ENCODE assay signal across 23 cellular contexts in the genomic region with DNA sequence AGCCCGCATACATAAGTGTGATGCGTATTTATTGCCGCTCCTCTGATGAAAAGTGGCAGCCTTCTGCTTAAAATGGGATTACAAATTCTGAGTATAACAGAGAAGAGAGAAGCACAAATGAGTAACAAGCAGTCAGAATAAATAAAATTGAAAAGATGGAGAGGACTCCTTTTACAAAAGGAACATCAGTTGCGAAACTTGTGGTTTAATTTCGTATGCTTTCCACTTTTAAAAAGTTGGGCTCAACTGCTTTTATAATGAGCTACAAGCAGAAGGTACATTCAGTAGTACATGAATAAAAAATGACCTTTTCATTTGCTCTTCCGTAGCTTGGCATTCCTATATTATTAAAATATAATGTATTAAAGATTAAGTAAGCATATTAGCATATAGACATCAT.
DNase-seq lines count a peak whose midpoint lies in the region; ATAC-seq and TF ChIP-seq lines count a peak whose summit lies in the region.
"Had no signal": no experiment of that assay in that cellular context is flagged by ENCODE, and none has a peak within 500 bp of the region (broad histone marks: within the 10 kb centered on the region; RNA-seq: fewer than 3 reads in every experiment).

No MANE protein-coding gene starts in this region.

- no peaks in the 10 kb centered on the region for H4K20me1 ChIP-seq in IMR-90 (ENCODE audit: insufficient read depth, low read length)
- H4K20me1 ChIP-seq in fibroblast of lung (ENCODE audit: control insufficient read depth, extremely low read depth, insufficient read depth, low read length) = no peaks in the 10 kb centered on the region

- DNase-seq in A673 (ENCODE audit: low spot score) (peak; percentile 35), IMR-90 (peak; percentile 35), SK-N-MC (ENCODE audit: low read depth, low spot score) (peak; percentile 87), fibroblast of lung (ENCODE audit: low read depth in 2 of 2) (peak; percentile 14 to 76), NCI-H1436 (lab: John Stamatoyannopoulos, UW) (no peak), NCI-H510A (lab: John Stamatoyannopoulos, UW) (no peak), DMS53 (lab: John Stamatoyannopoulos, UW) (no peak)
- DNase-seq: activated CD4-positive, alpha-beta T cell treated with anti-CD3 and anti-CD28 coated beads for 48 hours; activated naive CD8-positive, alpha-beta T cell treated with anti-CD3 and anti-CD28 coated beads for 36 hours; dermis blood vessel endothelial cell; H9; kidney; NCI-H1048; NCI-H2029; NCI-H226; NCI-H82; SJCRH30; substantia nigra; upper lobe of right lung had no signal

- H3K9me3 ChIP-seq in A673 (ENCODE audit: low read depth, low read length, poor library complexity, severe bottlenecking) = no peaks in the 10 kb centered on the region
- no peaks in the 10 kb centered on the region for H3K9me3 ChIP-seq in IMR-90 (ENCODE audit: control insufficient read depth, insufficient read depth, low read length)
- no peaks in the 10 kb centered on the region for H3K9me3 ChIP-seq in SK-N-MC (ENCODE audit: low read depth, low read length)
- H3K9me3 ChIP-seq in fibroblast of lung (ENCODE audit: control insufficient read depth, insufficient read depth, low read depth, low read length) = no peaks in the 10 kb centered on the region
- H3K9me3 ChIP-seq: A549, gastroesophageal sphincter, SJCRH30, upper lobe of right lung had no signal

- CTCF ChIA-PET in A673 (lab: Charles Lee) = no interaction called here
- CTCF ChIA-PET in IMR-90 (lab: Yijun Ruan, JAX) = interaction anchor here (1.3 kb wide), 1 partner anchor 12 kb away, joined by 4 read pairs; no protein-coding TSS in a partner anchor

- TF ChIP-seq RAD21 in IMR-90 (IDR thresholded peaks at IDR 0.05; ENCODE audit: low read length) = no peak

- no peak overlapping the region for H2BK120ac ChIP-seq in IMR-90 (ENCODE audit: low read depth, low read length)

- H3K18ac ChIP-seq in IMR-90 (ENCODE audit: low read depth, low read length) = no peak overlapping the region

- WGBS in IMR-90 (ENCODE audit: extremely low coverage in 2 of 2, insufficient read length in 1 of 2), 2 experiments = no CpG with 5 or more reads among the region's 6 CpGs

- TF ChIP-seq POLR2A in IMR-90 (IDR thresholded peaks at IDR 0.05; ENCODE audit: low read depth, low read length) = no peak

- H2BK5ac ChIP-seq in IMR-90 (ENCODE audit: low read depth, low read length, poor library complexity, severe bottlenecking) = no peak overlapping the region

- H3K4me3 ChIP-seq in A673 (ENCODE audit: low read depth, low read length, poor library complexity, severe bottlenecking) (no peak overlapping the region), IMR-90 (ENCODE audit: insufficient read depth, low read depth, low read length) (no peak overlapping the region), SK-N-MC (peak overlapping the region; percentile 68), fibroblast of lung (replicated peaks in 1 of 4; ENCODE audit: control extremely low read depth in 1 of 4, insufficient read depth in 1 of 4, low read depth in 3 of 4, low read length in 4 of 4) (no peak overlapping the region)
- H3K4me3 ChIP-seq: A549, gastroesophageal sphincter, lung, SJCRH30, upper lobe of right lung had no signal

- ATAC-seq in IMR-90 (ENCODE audit: low read depth) (no peak), GM18502 (IDR thresholded peaks at IDR 0.05; ENCODE audit: poor library complexity, unreplicated experiment) (no peak)
- ATAC-seq: A549, gastroesophageal sphincter, upper lobe of right lung had no signal

- peaks cover 16% of the 10 kb centered on the region for H3K4me1 ChIP-seq in A673 (ENCODE audit: insufficient read depth, low read length, poor library complexity, severe bottlenecking)
- no peaks in the 10 kb centered on the region for H3K4me1 ChIP-seq in IMR-90 (ENCODE audit: control insufficient read depth, insufficient read depth, low read length)
- no peaks in the 10 kb centered on the region for H3K4me1 ChIP-seq in fibroblast of lung (ENCODE audit: control insufficient read depth, extremely low read depth, insufficient read depth, low read length)
- H3K4me1 ChIP-seq: A549, gastroesophageal sphincter, SJCRH30, upper lobe of right lung had no signal

- H4K8ac ChIP-seq in IMR-90 (ENCODE audit: low read depth in 2 of 2, low read length in 2 of 2) = no peak overlapping the region

- no peak overlapping the region for H3K27ac ChIP-seq in A673 (ENCODE audit: low read depth, low read length, poor library complexity, severe bottlenecking)
- H3K27ac ChIP-seq in IMR-90 (ENCODE audit: insufficient read depth, low read length) = no peak overlapping the region
- H3K27ac ChIP-seq in SK-N-MC = peak overlapping the region; percentile 39; the same call in 1 of the 2 replicates
- H3K27ac ChIP-seq in fibroblast of lung (ENCODE audit: insufficient read depth, low read length) = no peak overlapping the region
- H3K27ac ChIP-seq: A549, gastroesophageal sphincter, SJCRH30, upper lobe of right lung had no signal

- H2BK20ac ChIP-seq in IMR-90 (ENCODE audit: low read depth, low read length) = no peak overlapping the region

- H3K23ac ChIP-seq in IMR-90 (ENCODE audit: low read depth, low read length) = no peak overlapping the region

- intact Hi-C loops in A673 (cut with micrococcal nuclease; ENCODE audit: unreplicated experiment) (no loop called here), IMR-90 (cut with micrococcal nuclease) (no loop called here)

- H3K56ac ChIP-seq in IMR-90 (ENCODE audit: extremely low read depth, insufficient read depth, low read length) = no peak overlapping the region

- H3K27me3 ChIP-seq in A673 (replicated peaks; ENCODE audit: insufficient read depth, low read depth, low read length, poor library complexity) (no peaks in the 10 kb centered on the region), IMR-90 (ENCODE audit: control insufficient read depth, insufficient read depth, low read length) (no peaks in the 10 kb centered on the region), fibroblast of lung (ENCODE audit: control insufficient read depth, insufficient read depth, low read length) (no peaks in the 10 kb centered on the region)
- H3K27me3 ChIP-seq: gastroesophageal sphincter, SJCRH30, upper lobe of right lung had no signal

- H2AK9ac ChIP-seq in IMR-90 (replicated peaks; ENCODE audit: low read depth, low read length, poor library complexity) = no peak overlapping the region

- in situ Hi-C loops in IMR-90 (cut with MboI; ENCODE audit: low sequenced_read_pairs) = no loop called here

- no peak overlapping the region for H3K14ac ChIP-seq in IMR-90 (replicated peaks; ENCODE audit: low read depth, low read length)

- no peaks in the 10 kb centered on the region for H3K79me2 ChIP-seq in fibroblast of lung (ENCODE audit: control insufficient read depth, insufficient read depth, low read length)

- no TSS peak for BruUV-seq in A673 (replicated peaks; lab: Mats Ljungman, UMichigan)
- BruUV-seq in IMR-90 (replicated peaks; lab: Mats Ljungman, UMichigan) = no TSS peak

- H4K91ac ChIP-seq in IMR-90 (ENCODE audit: insufficient read depth, low read depth, low read length) = no peak overlapping the region

- H3K9ac ChIP-seq in IMR-90 (ENCODE audit: low read depth, low read length) = no peak overlapping the region
- no peak overlapping the region for H3K9ac ChIP-seq in SK-N-MC (ENCODE audit: insufficient read length)
- no peak overlapping the region for H3K9ac ChIP-seq in fibroblast of lung (ENCODE audit: insufficient read depth, low read length)

- no peak overlapping the region for H2BK15ac ChIP-seq in IMR-90 (ENCODE audit: low read depth, low read length)

- H3K79me1 ChIP-seq in IMR-90 (ENCODE audit: low read depth in 1 of 2, low read length in 2 of 2) = no peaks in the 10 kb centered on the region

- no peak overlapping the region for H2AK5ac ChIP-seq in IMR-90 (ENCODE audit: low read depth, low read length)

- H3K4me2 ChIP-seq in IMR-90 (ENCODE audit: low read depth, low read length) (no peak overlapping the region), fibroblast of lung (ENCODE audit: extremely low read depth, insufficient read depth, low read length) (no peak overlapping the region)
- H3K4me2 ChIP-seq: A549 had no signal

- no peaks in the 10 kb centered on the region for H3K9me1 ChIP-seq in IMR-90 (ENCODE audit: insufficient read depth, low read length)

- H3K36me3 ChIP-seq in A673 (ENCODE audit: insufficient read depth, low read length, poor library complexity, severe bottlenecking) (no peaks in the 10 kb centered on the region), IMR-90 (ENCODE audit: control insufficient read depth, insufficient read depth, low read length) (no peaks in the 10 kb centered on the region), SK-N-MC (ENCODE audit: insufficient read depth, low read length) (no peaks in the 10 kb centered on the region), fibroblast of lung (ENCODE audit: control insufficient read depth, insufficient read depth, low read length) (no peaks in the 10 kb centered on the region)
- H3K36me3 ChIP-seq: gastroesophageal sphincter, SJCRH30, upper lobe of right lung had no signal

- H2AFZ ChIP-seq in IMR-90 (replicated peaks; ENCODE audit: low read length, poor library complexity) = no peak overlapping the region
- no peak overlapping the region for H2AFZ ChIP-seq in fibroblast of lung (ENCODE audit: low read length)

- no peak for TF ChIP-seq CTCF in A673 (conservative IDR thresholded peaks at IDR 0.05; ENCODE audit: low read depth, low read length)
- TF ChIP-seq CTCF in IMR-90 (conservative IDR thresholded peaks at IDR 0.05; ENCODE audit: low read depth, low read length) = no peak
- no peak for TF ChIP-seq CTCF in fibroblast of lung (conservative IDR thresholded peaks at IDR 0.05 in 1 of 2, IDR thresholded peaks at IDR 0.05 in 1 of 2; ENCODE audit: low read depth in 1 of 2, low read length in 2 of 2)

- POLR2A ChIA-PET in A673 (lab: Charles Lee; ENCODE audit: low non-redundant PET) = no interaction called here
- POLR2A ChIA-PET in IMR-90 (lab: Charles Lee; ENCODE audit: unreplicated experiment) = no interaction called here

- H4K5ac ChIP-seq in IMR-90 (ENCODE audit: low read depth, low read length) = no peak overlapping the region

- H3K4ac ChIP-seq in IMR-90 (ENCODE audit: low read depth, low read length) = no peak overlapping the region

- dilution Hi-C loops in IMR-90 (cut with HindIII; ENCODE audit: low sequenced_read_pairs, unreplicated experiment) = no loop called here

TF ChIP-seq in IMR-90, 13 proteins besides CTCF, POLR2A, EP300 and RAD21 (continues in another document):
- TF ChIP-seq RFX5 (IDR thresholded peaks at IDR 0.05; ENCODE audit: low read depth, low read length) (no peak), BHLHE40 (IDR thresholded peaks at IDR 0.05; ENCODE audit: low read depth, low read length) (no peak), MXI1 (IDR thresholded peaks at IDR 0.05; ENCODE audit: borderline replicate concordance, low read depth, low read length) (no peak), FOS (IDR thresholded peaks at IDR 0.05; ENCODE audit: low read depth, low read length) (no peak)
- TF ChIP-seq, protein P1, sequence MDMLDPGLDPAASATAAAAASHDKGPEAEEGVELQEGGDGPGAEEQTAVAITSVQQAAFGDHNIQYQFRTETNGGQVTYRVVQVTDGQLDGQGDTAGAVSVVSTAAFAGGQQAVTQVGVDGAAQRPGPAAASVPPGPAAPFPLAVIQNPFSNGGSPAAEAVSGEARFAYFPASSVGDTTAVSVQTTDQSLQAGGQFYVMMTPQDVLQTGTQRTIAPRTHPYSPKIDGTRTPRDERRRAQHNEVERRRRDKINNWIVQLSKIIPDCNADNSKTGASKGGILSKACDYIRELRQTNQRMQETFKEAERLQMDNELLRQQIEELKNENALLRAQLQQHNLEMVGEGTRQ (IDR thresholded peaks at IDR 0.05; ENCODE audit: low read depth, low read length) = no peak

Comparison
In these comparisons a context has a peak if more than half of its experiments do, and no peak if none do; other contexts are left out.
1. DNase-seq: peak in A673 (single experiment), IMR-90 (single experiment), SK-N-MC (single experiment) and fibroblast of lung (2 of 2); none in NCI-H1436 (single experiment), NCI-H510A (single experiment) and DMS53 (single experiment).